8 cellular contexts compared by ENCODE assay signal in genomic region chr22:32265882-32266767, GRCh38. TPM values are rescaled to one million over a fixed set of nuclear protein-coding genes. Genes with fewer than 3 reads are reported as not detected.
DNase-seq lines count a peak whose midpoint lies in the region; ATAC-seq and TF ChIP-seq lines count a peak whose summit lies in the region.

No MANE protein-coding gene starts in this region.

- no peaks in the 10 kb centered on the region for H3K9me3 ChIP-seq in body of pancreas

- intact Hi-C loops in body of pancreas (cut with DNase I): loop anchor here (10.0 kb wide), 1 partner anchor 281 kb away; no protein-coding TSS in a partner anchor

- H3K36me3 ChIP-seq in body of pancreas (replicated peaks in 1 of 2; ENCODE audit: insufficient read depth in 1 of 2, low read depth in 2 of 2): no peaks in the 10 kb centered on the region

- no peaks in the 10 kb centered on the region for H3K27me3 ChIP-seq in body of pancreas

- peak; percentile 60 for ATAC-seq in body of pancreas
- no peak for ATAC-seq in HG02798 (IDR thresholded peaks at IDR 0.05; ENCODE audit: poor library complexity, unreplicated experiment)

- no peak overlapping the region for H3K4me3 ChIP-seq in body of pancreas

- peak; percentile 3 for DNase-seq in DMS79 treated with DMSO at 0.1 percent for 48 hours (lab: John Stamatoyannopoulos, UW)
- DNase-seq in DMS79 (lab: John Stamatoyannopoulos, UW): no peak
- DNase-seq in NCI-H1694 treated with DMSO at 0.1 percent for 48 hours (lab: John Stamatoyannopoulos, UW): peak; percentile 64
- peak; percentile 35 for DNase-seq in UCSD-AML1 (lab: John Stamatoyannopoulos, UW; ENCODE audit: unreplicated experiment)
- peak; percentile 74 to 81 (median 77) for DNase-seq in body of pancreas
- DNase-seq in iris pigment epithelial cell (ENCODE audit: low read depth): peak; percentile 66
- DNase-seq in stimulated activated CD4-positive, alpha-beta T cell treated with anti-CD3 and anti-CD28 coated beads, Interleukin-15, amount 100 ng/mL, for 24 hours: peak; percentile 83

- TF ChIP-seq POLR2A in body of pancreas (IDR thresholded peaks at IDR 0.05): no peak

- TF ChIP-seq CTCF in body of pancreas (IDR thresholded peaks at IDR 0.05): peak; percentile 67 to 79 (median 78)

- WGBS in body of pancreas, 2 donors: 26 to 28% methylated on average over 10 of the region's 10 CpGs

- H3K4me1 ChIP-seq in body of pancreas: no peaks in the 10 kb centered on the region

- no peak overlapping the region for H3K27ac ChIP-seq in body of pancreas

RNA-seq across cellular contexts. Expression of gene SLC5A4, which starts 11.0 kb away (rescaled TPM):
- total RNA-seq in body of pancreas: under 1 TPM; 0.26 to 0.33 TPM
